13 cellular contexts compared by ENCODE assay signal in the genomic region with DNA sequence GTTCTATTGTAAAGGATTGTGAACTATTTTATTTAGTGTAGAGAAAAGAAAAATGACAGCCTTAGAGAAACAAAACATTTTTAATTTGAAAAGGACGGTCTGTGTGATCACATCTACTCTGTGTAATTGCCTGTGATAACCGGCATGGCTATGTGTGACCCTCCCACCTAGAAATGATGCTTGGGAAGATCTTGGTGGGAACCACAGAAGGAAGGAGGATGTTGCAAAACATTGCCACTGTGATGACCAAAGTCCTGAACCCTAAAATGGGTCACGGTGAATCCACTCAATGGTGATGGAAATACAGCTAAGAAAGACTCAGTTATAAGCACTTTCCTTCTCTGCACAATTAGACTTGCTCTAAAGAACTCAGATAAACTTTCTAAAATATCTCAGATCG.
A peak's percentile ranks its signal among the peaks of the same experiment; 100 is the strongest.
DNase-seq lines count a peak whose midpoint lies in the region; ATAC-seq and TF ChIP-seq lines count a peak whose summit lies in the region.
"Had no signal": no experiment of that assay in that cellular context is flagged by ENCODE, and none has a peak within 500 bp of the region (broad histone marks: within the 10 kb centered on the region; RNA-seq: fewer than 3 reads in every experiment).

No MANE protein-coding gene starts in this region.

- no peak for TF ChIP-seq CTCF in NB4 (IDR thresholded peaks at IDR 0.05; ENCODE audit: low read depth, low read length)

- no peak for DNase-seq in T-helper 1 cell
- DNase-seq in NB4 (ENCODE audit: low read depth): peak; percentile 62
- no peak for DNase-seq in activated naive CD8-positive, alpha-beta T cell treated with anti-CD3 and anti-CD28 coated beads, Interleukin-2, amount 50 U/mL, for 24 hours
- DNase-seq in stimulated activated effector memory CD8-positive, alpha-beta T cell treated with anti-CD3 and anti-CD28 coated beads, Interleukin-12 subunit alpha, Interleukin-12 subunit beta, amount 100 ng/mL, for 72 hours (ENCODE audit: low spot score in 2 of 2): no peak
- DNase-seq: EL; NCI-H1930; stimulated activated CD4-positive, alpha-beta T cell treated with anti-CD3 and anti-CD28 coated beads, Interleukin-15, amount 100 ng/mL, for 24 hours had no signal

- H3K4me3 ChIP-seq in NB4 (ENCODE audit: low read depth, low read length): no peak overlapping the region
- H3K4me3 ChIP-seq: coronary artery had no signal

- peak overlapping the region; percentile 12 for H3K27ac Mint-ChIP-seq in T-helper 1 cell treated with Interleukin-12 subunit alpha and Interleukin-12 subunit beta and Interleukin-4 antibody, amounts not matched to agents 30 μg/mL and 1 μg/mL, for 36 hours
- H3K27ac Mint-ChIP-seq in activated naive CD8-positive, alpha-beta T cell treated with anti-CD3 and anti-CD28 coated beads, Interleukin-2, amount 50 U/mL, for 24 hours: peak overlapping the region; percentile 30
- H3K27ac Mint-ChIP-seq in stimulated activated effector memory CD8-positive, alpha-beta T cell treated with anti-CD3 and anti-CD28 coated beads, Interleukin-12 subunit alpha, Interleukin-12 subunit beta, amount 100 ng/mL, for 72 hours: peak overlapping the region; percentile 95

- no peaks in the 10 kb centered on the region for H3K9me3 Mint-ChIP-seq in T-helper 1 cell treated with Interleukin-12 subunit alpha and Interleukin-12 subunit beta and Interleukin-4 antibody, amounts not matched to agents 30 μg/mL and 1 μg/mL, for 36 hours
- H3K9me3 Mint-ChIP-seq in activated naive CD8-positive, alpha-beta T cell treated with anti-CD3 and anti-CD28 coated beads, Interleukin-2, amount 50 U/mL, for 24 hours: no peaks in the 10 kb centered on the region
- H3K9me3 Mint-ChIP-seq in stimulated activated effector memory CD8-positive, alpha-beta T cell treated with anti-CD3 and anti-CD28 coated beads, Interleukin-12 subunit alpha, Interleukin-12 subunit beta, amount 100 ng/mL, for 72 hours: no peaks in the 10 kb centered on the region
- H3K9me3 Mint-ChIP-seq: neural crest cell had no signal

- no peak for ATAC-seq in activated naive CD8-positive, alpha-beta T cell treated with anti-CD3 and anti-CD28 coated beads, Interleukin-2, amount 50 U/mL, for 24 hours
- ATAC-seq in stimulated activated effector memory CD8-positive, alpha-beta T cell treated with anti-CD3 and anti-CD28 coated beads, Interleukin-12 subunit alpha, Interleukin-12 subunit beta, amount 100 ng/mL, for 72 hours: no peak
- ATAC-seq in HG02798 (IDR thresholded peaks at IDR 0.05; ENCODE audit: poor library complexity, unreplicated experiment): no peak
- ATAC-seq in HG03025 (IDR thresholded peaks at IDR 0.05; ENCODE audit: low FRiP score, unreplicated experiment): no peak
- no peak for ATAC-seq in HG03342 (IDR thresholded peaks at IDR 0.05; ENCODE audit: unreplicated experiment)

- no peak for TF ChIP-seq POLR2A in NB4 (IDR thresholded peaks at IDR 0.05; ENCODE audit: extremely low read depth, insufficient read length)

- H3K36me3 Mint-ChIP-seq in T-helper 1 cell treated with Interleukin-12 subunit alpha and Interleukin-12 subunit beta and Interleukin-4 antibody, amounts not matched to agents 30 μg/mL and 1 μg/mL, for 36 hours (ENCODE audit: low read depth): peaks cover 32% of the 10 kb centered on the region
- peaks cover 47% of the 10 kb centered on the region for H3K36me3 Mint-ChIP-seq in activated naive CD8-positive, alpha-beta T cell treated with anti-CD3 and anti-CD28 coated beads, Interleukin-2, amount 50 U/mL, for 24 hours (ENCODE audit: low read depth)
- peaks cover 88% of the 10 kb centered on the region for H3K36me3 Mint-ChIP-seq in stimulated activated effector memory CD8-positive, alpha-beta T cell treated with anti-CD3 and anti-CD28 coated beads, Interleukin-12 subunit alpha, Interleukin-12 subunit beta, amount 100 ng/mL, for 72 hours

- no peaks in the 10 kb centered on the region for H3K27me3 Mint-ChIP-seq in T-helper 1 cell treated with Interleukin-12 subunit alpha and Interleukin-12 subunit beta and Interleukin-4 antibody, amounts not matched to agents 30 μg/mL and 1 μg/mL, for 36 hours (ENCODE audit: low read depth)
- no peaks in the 10 kb centered on the region for H3K27me3 Mint-ChIP-seq in activated naive CD8-positive, alpha-beta T cell treated with anti-CD3 and anti-CD28 coated beads, Interleukin-2, amount 50 U/mL, for 24 hours

- peaks cover 62% of the 10 kb centered on the region for H3K4me1 Mint-ChIP-seq in T-helper 1 cell treated with Interleukin-12 subunit alpha and Interleukin-12 subunit beta and Interleukin-4 antibody, amounts not matched to agents 30 μg/mL and 1 μg/mL, for 36 hours (ENCODE audit: low read depth)
- H3K4me1 Mint-ChIP-seq in activated naive CD8-positive, alpha-beta T cell treated with anti-CD3 and anti-CD28 coated beads, Interleukin-2, amount 50 U/mL, for 24 hours: peaks cover 90% of the 10 kb centered on the region
- peaks cover 84% of the 10 kb centered on the region for H3K4me1 Mint-ChIP-seq in stimulated activated effector memory CD8-positive, alpha-beta T cell treated with anti-CD3 and anti-CD28 coated beads, Interleukin-12 subunit alpha, Interleukin-12 subunit beta, amount 100 ng/mL, for 72 hours

- H3K4me3 Mint-ChIP-seq in T-helper 1 cell treated with Interleukin-12 subunit alpha and Interleukin-12 subunit beta and Interleukin-4 antibody, amounts not matched to agents 30 μg/mL and 1 μg/mL, for 36 hours: no peak overlapping the region
- peak overlapping the region; percentile 6 for H3K4me3 Mint-ChIP-seq in activated naive CD8-positive, alpha-beta T cell treated with anti-CD3 and anti-CD28 coated beads, Interleukin-2, amount 50 U/mL, for 24 hours
- H3K4me3 Mint-ChIP-seq in stimulated activated effector memory CD8-positive, alpha-beta T cell treated with anti-CD3 and anti-CD28 coated beads, Interleukin-12 subunit alpha, Interleukin-12 subunit beta, amount 100 ng/mL, for 72 hours: peak overlapping the region; percentile 49
- H3K4me3 Mint-ChIP-seq: neural crest cell had no signal

Comparison
In these comparisons a context has a peak if more than half of its experiments do, and no peak if none do; other contexts are left out.
1. H3K27ac Mint-ChIP-seq: peak in every context shown above with its lines; median percentile 95 in stimulated activated effector memory CD8-positive, alpha-beta T cell treated with anti-CD3 and anti-CD28 coated beads, Interleukin-12 subunit alpha, Interleukin-12 subunit beta, amount 100 ng/mL, for 72 hours; 30 in activated naive CD8-positive, alpha-beta T cell treated with anti-CD3 and anti-CD28 coated beads, Interleukin-2, amount 50 U/mL, for 24 hours; 12 in T-helper 1 cell treated with Interleukin-12 subunit alpha and Interleukin-12 subunit beta and Interleukin-4 antibody, amounts not matched to agents 30 μg/mL and 1 μg/mL, for 36 hours.